ENCODE assay signal across 18 cellular contexts in the genomic region with DNA sequence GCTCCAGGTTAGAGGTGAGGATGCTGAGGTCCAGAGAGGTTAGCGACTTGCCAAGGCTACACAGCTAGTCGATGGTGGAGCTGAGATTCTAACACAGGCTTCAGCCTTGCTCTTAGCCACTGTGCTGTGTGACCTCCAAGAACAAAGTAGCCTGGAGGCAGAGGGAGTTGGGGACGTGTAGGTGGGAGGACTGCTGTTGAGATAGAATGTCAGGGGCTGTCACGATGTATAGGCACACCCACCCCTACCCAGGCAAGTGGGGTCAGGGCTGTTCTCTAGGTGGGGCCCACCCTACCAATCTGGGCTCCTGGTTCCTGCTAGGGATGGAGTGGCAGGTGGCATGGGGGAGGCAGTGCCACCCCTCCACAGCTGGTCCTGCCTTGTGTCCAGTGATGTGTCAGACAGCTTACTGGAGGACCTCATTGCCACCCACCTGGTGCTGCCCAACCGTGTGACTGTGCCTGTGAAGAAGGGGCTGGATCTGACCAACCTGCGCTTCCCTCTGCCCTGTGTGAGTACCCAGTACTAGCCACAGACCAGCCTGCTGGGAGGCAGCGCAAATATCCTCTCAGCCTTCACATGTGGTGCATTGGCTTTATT. TPM values are rescaled to one million over a fixed set of nuclear protein-coding genes. Genes with fewer than 3 reads are reported as not detected.
DNase-seq lines count a peak whose midpoint lies in the region; ATAC-seq and TF ChIP-seq lines count a peak whose summit lies in the region.
"Had no signal": no experiment of that assay in that cellular context is flagged by ENCODE, and none has a peak within 500 bp of the region (broad histone marks: within the 10 kb centered on the region; RNA-seq: fewer than 3 reads in every experiment).

No MANE protein-coding gene starts in this region.

- H2AFZ ChIP-seq in H9 (ENCODE audit: low read length), result no peak overlapping the region

- peak; percentile 14 for DNase-seq in H9
- DNase-seq in activated CD8-positive, alpha-beta memory T cell treated with anti-CD3 and anti-CD28 coated beads, Interleukin-2, amount 10 ng/mL, durations not matched to agents 7 days and 5 days, result peak; percentile 29
- peak; percentile 22 for DNase-seq in left lobe of liver (ENCODE audit: low spot score)
- DNase-seq in posterior vena cava (ENCODE audit: low spot score), result peak; percentile 36
- no peak for DNase-seq in activated naive CD4-positive, alpha-beta T cell treated with anti-CD3 and anti-CD28 coated beads, Interleukin-2, amount 50 U/mL, for 72 hours (ENCODE audit: low spot score in 2 of 2)
- DNase-seq in stimulated activated CD4-positive, alpha-beta T cell treated with anti-CD3 and anti-CD28 coated beads, Interleukin-2, amount 100 ng/mL, for 24 hours, result no peak
- DNase-seq in SJCRH30, result no peak
- DNase-seq: BE2C; DND-41; H7; Kasumi-1; NCI-H1694; NCI-H2081; NCI-H2171; NCI-H345; NCI-H774; NK-92 treated with Interleukin-12 subunit alpha and Interleukin-12 subunit beta, amount 100 ng/mL, for 24 hours had no signal

- H3K9ac ChIP-seq in H9 (ENCODE audit: extremely low read depth, insufficient read length, low read length), result no peak overlapping the region

- H3K27ac Mint-ChIP-seq in H9, result no peak overlapping the region
- H3K27ac Mint-ChIP-seq in activated CD8-positive, alpha-beta memory T cell treated with anti-CD3 and anti-CD28 coated beads, Interleukin-2, amount 10 ng/mL, durations not matched to agents 7 days and 5 days, result no peak overlapping the region
- no peak overlapping the region for H3K27ac Mint-ChIP-seq in activated naive CD4-positive, alpha-beta T cell treated with anti-CD3 and anti-CD28 coated beads, Interleukin-2, amount 50 U/mL, for 72 hours

- no peak overlapping the region for H3T11ph ChIP-seq in H9 (ENCODE audit: low read length)

- H4K91ac ChIP-seq in H9 (ENCODE audit: insufficient read length, low read depth, low read length), result no peak overlapping the region

- no peaks in the 10 kb centered on the region for H3K23me2 ChIP-seq in H9 (ENCODE audit: insufficient read length, low read depth, low read length, poor library complexity, severe bottlenecking)

- H4K5ac ChIP-seq in H9 (ENCODE audit: insufficient read length, low read depth, low read length), result no peak overlapping the region

- H3K23ac ChIP-seq in H9 (ENCODE audit: insufficient read length, low read depth, low read length), result no peak overlapping the region

- no peaks in the 10 kb centered on the region for H3K79me2 ChIP-seq in H9 (ENCODE audit: insufficient read depth, low read length)

- H3K27ac ChIP-seq in H9 (ENCODE audit: insufficient read length, low read depth, low read length) (no peak overlapping the region), SJCRH30 (no peak overlapping the region)

- no peak overlapping the region for H2BK120ac ChIP-seq in H9 (ENCODE audit: low read depth, low read length, poor library complexity, severe bottlenecking)

- H3K4me1 ChIP-seq in H9 (ENCODE audit: insufficient read depth, low read length) (no peaks in the 10 kb centered on the region), SJCRH30 (peaks cover 63% of the 10 kb centered on the region)
- H3K4me1 ChIP-seq: BE2C had no signal

- H3K27me3 ChIP-seq in H9 (ENCODE audit: insufficient read depth, low read length) (no peaks in the 10 kb centered on the region), SJCRH30 (no peaks in the 10 kb centered on the region)
- H3K27me3 ChIP-seq: BE2C had no signal

- no peak overlapping the region for H4K8ac ChIP-seq in H9 (replicated peaks; ENCODE audit: insufficient read length, low read depth, low read length)

- no peaks in the 10 kb centered on the region for H3K27me3 Mint-ChIP-seq in H9 (ENCODE audit: low read depth)
- peaks cover 3% of the 10 kb centered on the region for H3K27me3 Mint-ChIP-seq in activated CD8-positive, alpha-beta memory T cell treated with anti-CD3 and anti-CD28 coated beads, Interleukin-2, amount 10 ng/mL, durations not matched to agents 7 days and 5 days

- no peak overlapping the region for H2BK15ac ChIP-seq in H9 (ENCODE audit: low read depth, low read length)

- H2BK20ac ChIP-seq in H9 (ENCODE audit: low read depth, low read length, poor library complexity, severe bottlenecking), result no peak overlapping the region

- CTCF ChIA-PET in activated CD8-positive, alpha-beta memory T cell treated with anti-CD3 and anti-CD28 coated beads, Interleukin-2, amount 10 ng/mL, durations not matched to agents 7 days and 5 days (lab: Charles Lee), result interaction anchor here (1.8 kb wide), 1 partner anchor 44 kb away, joined by 5 read pairs; no protein-coding TSS in a partner anchor

- H3K18ac ChIP-seq in H9 (ENCODE audit: insufficient read length, low read depth, low read length), result no peak overlapping the region

- H3K4me2 ChIP-seq in H9 (ENCODE audit: insufficient read depth, insufficient read length, low read length), result no peak overlapping the region

- H2BK12ac ChIP-seq in H9 (ENCODE audit: insufficient read length, low read depth, low read length), result no peak overlapping the region

- no peaks in the 10 kb centered on the region for H4K20me1 ChIP-seq in H9 (ENCODE audit: control insufficient read depth, insufficient read depth, insufficient read length)

- H3K9me3 ChIP-seq in H9 (ENCODE audit: control insufficient read depth, low read depth, low read length), result no peaks in the 10 kb centered on the region
- no peaks in the 10 kb centered on the region for H3K9me3 ChIP-seq in SJCRH30 (replicated peaks)
- H3K9me3 ChIP-seq: BE2C had no signal

- TF ChIP-seq CTCF in H9 (conservative IDR thresholded peaks at IDR 0.05), result no peak

- H2BK5ac ChIP-seq in H9 (ENCODE audit: insufficient read length, low read length), result no peak overlapping the region

- intact Hi-C loops in posterior vena cava (cut with DNase I), result no loop called here

- H3K4me1 Mint-ChIP-seq in H9, result peaks cover 7 to 8% of the 10 kb centered on the region in 2 experiments
- no peaks in the 10 kb centered on the region for H3K4me1 Mint-ChIP-seq in activated CD8-positive, alpha-beta memory T cell treated with anti-CD3 and anti-CD28 coated beads, Interleukin-2, amount 10 ng/mL, durations not matched to agents 7 days and 5 days

- no peak for ATAC-seq in activated CD8-positive, alpha-beta memory T cell treated with anti-CD3 and anti-CD28 coated beads, Interleukin-2, amount 10 ng/mL, durations not matched to agents 7 days and 5 days
- no peak for ATAC-seq in left lobe of liver
- ATAC-seq in activated naive CD4-positive, alpha-beta T cell treated with anti-CD3 and anti-CD28 coated beads, Interleukin-2, amount 50 U/mL, for 72 hours, result no peak

- H3K14ac ChIP-seq in H9 (ENCODE audit: insufficient read depth, low read length), result no peak overlapping the region

- H3K36me3 Mint-ChIP-seq in H9 (ENCODE audit: insufficient read depth in 1 of 3, low read depth in 3 of 3), result peaks cover 4 to 10% (median 6%) of the 10 kb centered on the region in 3 experiments; a peak in 4 of 7 replicates
- H3K36me3 Mint-ChIP-seq in activated CD8-positive, alpha-beta memory T cell treated with anti-CD3 and anti-CD28 coated beads, Interleukin-2, amount 10 ng/mL, durations not matched to agents 7 days and 5 days, result no peaks in the 10 kb centered on the region
- H3K36me3 Mint-ChIP-seq in activated naive CD4-positive, alpha-beta T cell treated with anti-CD3 and anti-CD28 coated beads, Interleukin-2, amount 50 U/mL, for 72 hours, result no peaks in the 10 kb centered on the region

- no peak overlapping the region for H3K4me3 Mint-ChIP-seq in H9
- no peak overlapping the region for H3K4me3 Mint-ChIP-seq in activated CD8-positive, alpha-beta memory T cell treated with anti-CD3 and anti-CD28 coated beads, Interleukin-2, amount 10 ng/mL, durations not matched to agents 7 days and 5 days

- no peaks in the 10 kb centered on the region for H3K36me3 ChIP-seq in SJCRH30
- H3K36me3 ChIP-seq: BE2C had no signal

- peaks cover 0 to 5% of the 10 kb centered on the region in 2 experiments; a peak in 2 of 5 replicates for H3K9me3 Mint-ChIP-seq in H9
- H3K9me3 Mint-ChIP-seq in activated CD8-positive, alpha-beta memory T cell treated with anti-CD3 and anti-CD28 coated beads, Interleukin-2, amount 10 ng/mL, durations not matched to agents 7 days and 5 days (ENCODE audit: low read depth), result no peaks in the 10 kb centered on the region
- no peaks in the 10 kb centered on the region for H3K9me3 Mint-ChIP-seq in activated naive CD4-positive, alpha-beta T cell treated with anti-CD3 and anti-CD28 coated beads, Interleukin-2, amount 50 U/mL, for 72 hours

- H3K4ac ChIP-seq in H9 (ENCODE audit: low read depth, low read length), result no peak overlapping the region

- no peak overlapping the region for H3K4me3 ChIP-seq in SJCRH30

- no CpG with 5 or more reads among the region's 7 CpGs for WGBS in H9 (ENCODE audit: extremely low coverage, insufficient read length, low lambda C conversion rate)

- H3K56ac ChIP-seq in H9 (ENCODE audit: insufficient read length, low read depth, low read length), result no peak overlapping the region

- no peaks in the 10 kb centered on the region for H3K79me1 ChIP-seq in H9 (ENCODE audit: insufficient read depth, low read depth, low read length, poor library complexity, severe bottlenecking)

- H2AK5ac ChIP-seq in H9 (ENCODE audit: insufficient read length, low read length), result no peak overlapping the region

RNA-seq across cellular contexts. Expression of gene ESYT3, which starts 27.4 kb away (rescaled TPM):
- total RNA-seq in H9 (2021) (5.9 and 6.3 TPM in 2 replicates), left lobe of liver (0.20 TPM), posterior vena cava (under 1 TPM; 0.37 to 0.43 TPM)
- under 1 TPM; 0.23 to 0.26 TPM for total RNA-seq in activated CD8-positive, alpha-beta memory T cell treated with anti-CD3 and anti-CD28 coated beads, Interleukin-2, amount 10 ng/mL, durations not matched to agents 7 days and 5 days
- total RNA-seq in activated naive CD4-positive, alpha-beta T cell treated with anti-CD3 and anti-CD28 coated beads, Interleukin-2, amount 50 U/mL, for 72 hours, result under 1 TPM; 0.14 to 0.35 TPM
- 0.56 and 0.69 TPM in 2 replicates for total RNA-seq in SJCRH30 (2014; rRNA removed; shearing (Covaris generic))
- total RNA-seq: G401 had no signal

Comparison
In these comparisons a context has a peak if more than half of its experiments do, and no peak if none do; other contexts are left out.
1. DNase-seq: peak in H9 (single experiment), activated CD8-positive, alpha-beta memory T cell treated with anti-CD3 and anti-CD28 coated beads, Interleukin-2, amount 10 ng/mL, durations not matched to agents 7 days and 5 days (single experiment), left lobe of liver (single experiment) and posterior vena cava (single experiment); none in activated naive CD4-positive, alpha-beta T cell treated with anti-CD3 and anti-CD28 coated beads, Interleukin-2, amount 50 U/mL, for 72 hours (0 of 2), stimulated activated CD4-positive, alpha-beta T cell treated with anti-CD3 and anti-CD28 coated beads, Interleukin-2, amount 100 ng/mL, for 24 hours (0 of 2) and SJCRH30 (0 of 2).